Comparison of ENCODE assay signal across 7 cellular contexts in genomic region chr3:57557088-57557537, GRCh38. TPM values are rescaled to one million over a fixed set of nuclear protein-coding genes. Genes with fewer than 3 reads are reported as not detected.
DNase-seq lines count a peak whose midpoint lies in the region; ATAC-seq and TF ChIP-seq lines count a peak whose summit lies in the region.

No MANE protein-coding gene starts in this region.

- CTCF ChIA-PET in activated B cell treated with CpG ODN at 0.5 μM for 24 hours (lab: Charles Lee), result no interaction called here

- peak overlapping the region; percentile 87 for H3K4me3 Mint-ChIP-seq in activated B cell treated with CpG ODN at 0.5 μM for 24 hours

- intact Hi-C loops in activated B cell treated with CpG ODN at 0.5 μM for 24 hours (cut with micrococcal nuclease), result loop anchor here (2.0 to 10.0 kb wide), 4 partner anchors 114 to 558 kb away; no protein-coding TSS in a partner anchor

- ATAC-seq in GM18498 (IDR thresholded peaks at IDR 0.05; ENCODE audit: unreplicated experiment) (peak; percentile 28), activated B cell treated with CpG ODN at 0.5 μM for 24 hours (ENCODE audit: low read depth) (peak; percentile 27)

- POLR2A ChIA-PET in activated B cell treated with CpG ODN at 0.5 μM for 24 hours (lab: Charles Lee), result interaction anchor here (0.6 to 3.2 kb wide), 4 partner anchors 9 to 875 kb away, joined by 4 to 99 read pairs (median 9); partner anchors contain the start of gene ARF4

- no peaks in the 10 kb centered on the region for H3K27me3 ChIP-seq in mononuclear cell (ENCODE audit: insufficient read depth, low read length)

- H3K36me3 Mint-ChIP-seq in activated B cell treated with CpG ODN at 0.5 μM for 24 hours (ENCODE audit: low read depth), result peaks cover 44% of the 10 kb centered on the region

- no peak for TF ChIP-seq CTCF in activated B cell treated with CpG ODN at 0.5 μM for 24 hours (IDR thresholded peaks at IDR 0.05)

- H3K4me3 ChIP-seq in mononuclear cell (ENCODE audit: low read length), result peak overlapping the region; percentile 72

- H3K4me1 Mint-ChIP-seq in activated B cell treated with CpG ODN at 0.5 μM for 24 hours, result peaks cover 45% of the 10 kb centered on the region

- no peaks in the 10 kb centered on the region for H3K9me3 ChIP-seq in mononuclear cell (ENCODE audit: low read depth, low read length)

- peaks cover 34% of the 10 kb centered on the region for H3K4me1 ChIP-seq in mononuclear cell (ENCODE audit: insufficient read depth, low read length)

- H3K27ac Mint-ChIP-seq in activated B cell treated with CpG ODN at 0.5 μM for 24 hours, result peak overlapping the region; percentile 99

- H3K27ac ChIP-seq in substantia nigra (ENCODE audit: low read depth, low read length, poor library complexity, severe bottlenecking), result peak overlapping the region; percentile 5

- DNase-seq in HT-29 (ENCODE audit: low spot score) (peak; percentile 40), activated B cell treated with CpG ODN at 0.5 μM for 24 hours (peak; percentile 22), dermis blood vessel endothelial cell (peak; percentile 64), substantia nigra (lab: John Stamatoyannopoulos, UW) (peak in 1 of 49 donors; percentile 14), NCI-H1436 (lab: John Stamatoyannopoulos, UW) (no peak)

- H3K27me3 Mint-ChIP-seq in activated B cell treated with CpG ODN at 0.5 μM for 24 hours, result no peaks in the 10 kb centered on the region

- H3K9me3 Mint-ChIP-seq in activated B cell treated with CpG ODN at 0.5 μM for 24 hours, result no peaks in the 10 kb centered on the region

RNA-seq across cellular contexts. Expression of gene PDE12, which starts 1.0 kb away (rescaled TPM):
- 15.3 and 16.6 TPM in 2 replicates for total RNA-seq in HT-29 (2014; rRNA removed; shearing (Covaris generic))
- total RNA-seq in activated B cell treated with CpG ODN at 0.5 μM for 24 hours (23.7 and 24.8 TPM in 2 replicates), dermis blood vessel endothelial cell (18.4 and 24.9 TPM in 2 replicates), mononuclear cell (43.4 TPM)

RNA-seq across cellular contexts. Expression of gene DNAH12, which starts 13.0 kb away (rescaled TPM):
- total RNA-seq in HT-29 (2014; rRNA removed; shearing (Covaris generic)), result 0.05 TPM in 1 of 2 replicates, not detected in the other
- total RNA-seq in activated B cell treated with CpG ODN at 0.5 μM for 24 hours (0.05 and 0.22 TPM in 2 replicates), dermis blood vessel endothelial cell (under 0.01 and 0.17 TPM in 2 replicates), mononuclear cell (0.63 TPM)

RNA-seq across cellular contexts. Expression of gene ARF4, which starts 40.0 kb away (rescaled TPM):
- 64.8 and 69.6 TPM in 2 replicates for total RNA-seq in HT-29 (2014; rRNA removed; shearing (Covaris generic))
- 43.0 and 45.1 TPM in 2 replicates for total RNA-seq in activated B cell treated with CpG ODN at 0.5 μM for 24 hours
- 122 and 169 TPM in 2 replicates for total RNA-seq in dermis blood vessel endothelial cell
- 69.9 TPM for total RNA-seq in mononuclear cell
